ENCODE assay signal across 6 cellular contexts in genomic region chr5:58037899-58038298, GRCh38.
"Had no signal": no experiment of that assay in that cellular context is flagged by ENCODE, and none has a peak within 500 bp of the region (broad histone marks: within the 10 kb centered on the region; RNA-seq: fewer than 3 reads in every experiment).

No MANE protein-coding gene starts in this region.

- H2AFZ ChIP-seq: GM23248 had no signal

- H3K9me3 ChIP-seq: HAP-1 had no signal

- H3K4me3 ChIP-seq: GM23248, HAP-1 had no signal

- H3K27ac ChIP-seq: GM23248, HL-60 had no signal

- DNase-seq: GM23248, GOT3, H7, HFFc6 had no signal

- H3K4me1 ChIP-seq: HAP-1 had no signal

- H3K36me3 ChIP-seq: HAP-1 had no signal
